Comparison of ENCODE assay signal across 8 cellular contexts in the genomic region with DNA sequence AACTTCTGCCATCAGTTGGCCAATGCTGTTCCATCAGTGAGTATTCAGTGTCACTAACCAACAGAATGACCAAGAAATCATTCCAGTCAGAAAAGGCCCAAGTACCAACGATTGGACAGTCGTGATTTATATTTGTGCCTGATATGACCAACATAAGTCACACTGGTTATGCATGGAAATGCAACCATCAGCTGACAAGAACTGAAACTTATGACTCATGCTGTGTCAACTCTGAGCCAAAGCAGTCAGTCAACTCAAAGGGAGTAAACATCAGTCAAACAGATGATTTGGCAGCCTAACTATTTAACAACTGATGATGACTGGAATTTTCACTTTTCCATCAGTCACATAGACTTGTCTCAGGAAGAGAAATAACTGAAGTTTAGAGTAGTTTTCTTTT.
A peak's percentile ranks its signal among the peaks of the same experiment; 100 is the strongest.
DNase-seq lines count a peak whose midpoint lies in the region; ATAC-seq and TF ChIP-seq lines count a peak whose summit lies in the region.

No MANE protein-coding gene starts in this region.

- H3K27ac Mint-ChIP-seq in CD8-positive, alpha-beta T cell, result no peak overlapping the region

- ATAC-seq in GM18858 (IDR thresholded peaks at IDR 0.05; ENCODE audit: unreplicated experiment) (peak; percentile 96), GM21786 (IDR thresholded peaks at IDR 0.05; ENCODE audit: unreplicated experiment) (peak; percentile 96), foreskin keratinocyte (peak; percentile 90), aorta (ENCODE audit: low FRiP score) (no peak)
- no peak for ATAC-seq in CD8-positive, alpha-beta T cell

- H3K9me3 ChIP-seq in MG63 (no peaks in the 10 kb centered on the region), OCI-LY7 (ENCODE audit: low read length) (no peaks in the 10 kb centered on the region), aorta (ENCODE audit: control insufficient read depth, low read length) (peaks cover 4% of the 10 kb centered on the region)
- no peaks in the 10 kb centered on the region for H3K9me3 ChIP-seq in CD8-positive, alpha-beta T cell (ENCODE audit: low read length)

- no peaks in the 10 kb centered on the region for H3K4me1 Mint-ChIP-seq in CD8-positive, alpha-beta T cell (ENCODE audit: low read depth)

- H2AFZ ChIP-seq in OCI-LY7 (ENCODE audit: low read length), result no peak overlapping the region

- H3K36me3 ChIP-seq in MG63 (no peaks in the 10 kb centered on the region), OCI-LY7 (ENCODE audit: insufficient read depth, low read length) (no peaks in the 10 kb centered on the region), aorta (ENCODE audit: control insufficient read depth in 1 of 2, insufficient read depth in 2 of 2, low read length in 1 of 2) (no peaks in the 10 kb centered on the region)
- no peaks in the 10 kb centered on the region for H3K36me3 ChIP-seq in CD8-positive, alpha-beta T cell (ENCODE audit: insufficient read depth, low read length)

- peak; percentile 35 for DNase-seq in MG63
- DNase-seq in foreskin keratinocyte, result peak; percentile 73 to 92
- no peak for DNase-seq in OCI-LY7 (ENCODE audit: low spot score)
- DNase-seq in aorta, result no peak
- no peak for DNase-seq in CD8-positive, alpha-beta T cell
- no peak for DNase-seq in D341Med (ENCODE audit: low spot score)

- H3K4me1 ChIP-seq in foreskin keratinocyte (no peaks in the 10 kb centered on the region), OCI-LY7 (ENCODE audit: insufficient read depth, low read length, poor library complexity, severe bottlenecking) (no peaks in the 10 kb centered on the region), aorta (ENCODE audit: control insufficient read depth in 1 of 2, insufficient read depth in 2 of 2, low read length in 2 of 2) (no peaks in the 10 kb centered on the region)
- no peaks in the 10 kb centered on the region for H3K4me1 ChIP-seq in CD8-positive, alpha-beta T cell (ENCODE audit: insufficient read depth, low read length)

- CTCF ChIA-PET in OCI-LY7 (lab: Charles Lee; ENCODE audit: unreplicated experiment), result no interaction called here
- CTCF ChIA-PET in CD8-positive, alpha-beta T cell (lab: Charles Lee), result no interaction called here

- WGBS in aorta, 2 donors, result 3 to 10% methylated on average over 2 of the region's 2 CpGs

- intact Hi-C loops in OCI-LY7 (cut with micrococcal nuclease; ENCODE audit: unreplicated experiment), result no loop called here
- intact Hi-C loops in aorta (cut with DNase I), result no loop called here
- intact Hi-C loops in CD8-positive, alpha-beta T cell (cut with DNase I, micrococcal nuclease), result no loop called here

- no peaks in the 10 kb centered on the region for H3K9me2 ChIP-seq in OCI-LY7 (ENCODE audit: insufficient read depth, low read length)

- H3K27me3 ChIP-seq in MG63 (peaks cover 25% of the 10 kb centered on the region), foreskin keratinocyte (peaks cover 52% of the 10 kb centered on the region), aorta (ENCODE audit: control insufficient read depth in 1 of 2, insufficient read depth in 2 of 2, low read length in 1 of 2) (peaks cover 0 to 2% of the 10 kb centered on the region in 2 donors)
- H3K27me3 ChIP-seq in CD8-positive, alpha-beta T cell (ENCODE audit: insufficient read depth, low read length), result no peaks in the 10 kb centered on the region

- POLR2A ChIA-PET in OCI-LY7 (lab: Charles Lee), result no interaction called here
- POLR2A ChIA-PET in CD8-positive, alpha-beta T cell (lab: Charles Lee), result no interaction called here

- H3K79me2 ChIP-seq in OCI-LY7 (ENCODE audit: insufficient read depth, low read depth, low read length), result no peaks in the 10 kb centered on the region

- BruUV-seq in OCI-LY7 (replicated peaks; lab: Mats Ljungman, UMichigan), result no TSS peak

- H3K9me3 Mint-ChIP-seq in CD8-positive, alpha-beta T cell, result no peaks in the 10 kb centered on the region

- TF ChIP-seq CTCF in foreskin keratinocyte (conservative IDR thresholded peaks at IDR 0.05), result no peak
- TF ChIP-seq CTCF in OCI-LY7 (conservative IDR thresholded peaks at IDR 0.05; ENCODE audit: low read length), result no peak
- no peak for TF ChIP-seq CTCF in CD8-positive, alpha-beta T cell (IDR thresholded peaks at IDR 0.05)

- no peak overlapping the region for H3K27ac ChIP-seq in foreskin keratinocyte
- H3K27ac ChIP-seq in OCI-LY7 (ENCODE audit: low read depth, low read length, poor library complexity, severe bottlenecking), result no peak overlapping the region
- H3K27ac ChIP-seq in aorta (ENCODE audit: low read depth in 1 of 2, low read length in 2 of 2), result no peak overlapping the region
- H3K27ac ChIP-seq in CD8-positive, alpha-beta T cell (ENCODE audit: low read depth, low read length), result no peak overlapping the region

- peaks cover 21% of the 10 kb centered on the region for H3K27me3 Mint-ChIP-seq in CD8-positive, alpha-beta T cell (ENCODE audit: low read depth)

- H4K20me1 ChIP-seq in OCI-LY7 (ENCODE audit: insufficient read depth, low read length), result no peaks in the 10 kb centered on the region

- H3K4me2 ChIP-seq in OCI-LY7 (ENCODE audit: low read length), result no peak overlapping the region

- no peak overlapping the region for H3K4me3 Mint-ChIP-seq in CD8-positive, alpha-beta T cell

- H3K4me3 ChIP-seq in MG63 (no peak overlapping the region), OCI-LY7 (ENCODE audit: low read depth, low read length, poor library complexity, severe bottlenecking) (no peak overlapping the region), aorta (ENCODE audit: low read length in 2 of 2) (no peak overlapping the region)
- H3K4me3 ChIP-seq in CD8-positive, alpha-beta T cell (ENCODE audit: low read depth, low read length), result no peak overlapping the region

- H3K36me3 Mint-ChIP-seq in CD8-positive, alpha-beta T cell, result no peaks in the 10 kb centered on the region

Comparison
In these comparisons a context has a peak if more than half of its experiments do, and no peak if none do; other contexts are left out.
1. ATAC-seq: peak in GM18858 (single experiment), GM21786 (single experiment) and foreskin keratinocyte (single experiment); none in aorta (single experiment) and CD8-positive, alpha-beta T cell (single experiment).
2. DNase-seq: peak in MG63 (single experiment) and foreskin keratinocyte (2 of 2); none in OCI-LY7 (single experiment), aorta (0 of 2), CD8-positive, alpha-beta T cell (0 of 7) and D341Med (single experiment).